ENCODE assay signal across 10 cellular contexts in the genomic region with DNA sequence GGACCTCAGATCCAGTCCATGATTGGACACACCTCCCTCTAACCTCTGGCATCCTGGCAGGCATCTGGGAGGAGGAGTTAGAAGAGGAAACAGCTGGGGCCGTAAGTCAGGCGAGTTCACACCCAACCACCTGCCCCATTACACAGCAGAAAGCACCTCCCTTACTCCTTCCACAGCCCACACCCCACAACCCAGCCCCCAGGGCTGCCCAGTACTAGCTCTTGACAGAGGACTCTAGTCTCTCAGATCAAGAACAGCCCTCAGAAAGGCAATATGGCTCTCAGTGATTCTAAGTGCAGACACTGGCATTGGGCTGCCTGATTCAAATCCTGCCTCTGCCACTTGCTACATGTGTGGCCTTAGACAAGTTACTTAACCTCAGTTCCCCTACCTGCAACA. TPM values are rescaled to one million over a fixed set of nuclear protein-coding genes. Genes with fewer than 3 reads are reported as not detected.
A peak's percentile ranks its signal among the peaks of the same experiment; 100 is the strongest.
DNase-seq lines count a peak whose midpoint lies in the region; ATAC-seq and TF ChIP-seq lines count a peak whose summit lies in the region.
"Had no signal": no experiment of that assay in that cellular context is flagged by ENCODE, and none has a peak within 500 bp of the region (broad histone marks: within the 10 kb centered on the region; RNA-seq: fewer than 3 reads in every experiment).

No MANE protein-coding gene starts in this region.

- H3K36me3 ChIP-seq in KMS-11 (ENCODE audit: insufficient read depth) (no peaks in the 10 kb centered on the region), thyroid gland (no peaks in the 10 kb centered on the region)

- H2AFZ ChIP-seq in KMS-11 (ENCODE audit: low read depth): peak overlapping the region; percentile 14; the same call in 1 of the 2 replicates

- peak; percentile 23 for ATAC-seq in activated CD4-positive, alpha-beta T cell treated with anti-CD3 and anti-CD28 coated beads for 36 hours
- ATAC-seq in stimulated activated effector memory CD8-positive, alpha-beta T cell treated with anti-CD3 and anti-CD28 coated beads, Interleukin-12 subunit alpha, Interleukin-12 subunit beta, amount 100 ng/mL, for 72 hours: peak; percentile 31
- ATAC-seq in GM18861 (IDR thresholded peaks at IDR 0.05; ENCODE audit: unreplicated experiment) (no peak), HG03280 (IDR thresholded peaks at IDR 0.05; ENCODE audit: unreplicated experiment) (no peak)

- no peaks in the 10 kb centered on the region for H3K9me3 ChIP-seq in thyroid gland

- H3K4me1 ChIP-seq in KMS-11 (ENCODE audit: low read depth, poor library complexity, severe bottlenecking) (peaks cover 16% of the 10 kb centered on the region), thyroid gland (no peaks in the 10 kb centered on the region)

- no peak overlapping the region for H3K4me3 Mint-ChIP-seq in activated CD4-positive, alpha-beta T cell treated with anti-CD3 and anti-CD28 coated beads for 36 hours
- no peak overlapping the region for H3K4me3 Mint-ChIP-seq in endothelial cell (ENCODE audit: unreplicated experiment)
- no peak overlapping the region for H3K4me3 Mint-ChIP-seq in stimulated activated effector memory CD8-positive, alpha-beta T cell treated with anti-CD3 and anti-CD28 coated beads, Interleukin-12 subunit alpha, Interleukin-12 subunit beta, amount 100 ng/mL, for 72 hours
- H3K4me3 Mint-ChIP-seq: CD4-positive, CD25-positive, alpha-beta regulatory T cell had no signal

- intact Hi-C loops in activated CD4-positive, alpha-beta T cell treated with anti-CD3 and anti-CD28 coated beads for 36 hours (cut with DNase I, micrococcal nuclease): no loop called here
- intact Hi-C loops in thyroid gland (cut with DNase I): no loop called here

- TF ChIP-seq POLR2A in thyroid gland (IDR thresholded peaks at IDR 0.05): no peak

- POLR2A ChIA-PET in activated CD4-positive, alpha-beta T cell treated with anti-CD3 and anti-CD28 coated beads for 36 hours (lab: Charles Lee): no interaction called here

- H3K27me3 ChIP-seq in KMS-11 (ENCODE audit: insufficient read depth, low read depth) (no peaks in the 10 kb centered on the region), thyroid gland (no peaks in the 10 kb centered on the region)

- no peak overlapping the region for H3K27ac Mint-ChIP-seq in activated CD4-positive, alpha-beta T cell treated with anti-CD3 and anti-CD28 coated beads for 36 hours
- no peak overlapping the region for H3K27ac Mint-ChIP-seq in endothelial cell (ENCODE audit: unreplicated experiment)
- H3K27ac Mint-ChIP-seq in stimulated activated effector memory CD8-positive, alpha-beta T cell treated with anti-CD3 and anti-CD28 coated beads, Interleukin-12 subunit alpha, Interleukin-12 subunit beta, amount 100 ng/mL, for 72 hours: no peak overlapping the region
- H3K27ac Mint-ChIP-seq: activated naive CD4-positive, alpha-beta T cell treated with anti-CD3 and anti-CD28 coated beads, Interleukin-2, amount 50 U/mL, for 72 hours had no signal

- no peaks in the 10 kb centered on the region for H3K36me3 Mint-ChIP-seq in activated CD4-positive, alpha-beta T cell treated with anti-CD3 and anti-CD28 coated beads for 36 hours (ENCODE audit: low read depth)
- H3K36me3 Mint-ChIP-seq in endothelial cell (ENCODE audit: low read depth, unreplicated experiment): no peaks in the 10 kb centered on the region
- H3K36me3 Mint-ChIP-seq in stimulated activated effector memory CD8-positive, alpha-beta T cell treated with anti-CD3 and anti-CD28 coated beads, Interleukin-12 subunit alpha, Interleukin-12 subunit beta, amount 100 ng/mL, for 72 hours: no peaks in the 10 kb centered on the region
- H3K36me3 Mint-ChIP-seq: activated naive CD4-positive, alpha-beta T cell treated with anti-CD3 and anti-CD28 coated beads, Interleukin-2, amount 50 U/mL, for 72 hours; CD4-positive, CD25-positive, alpha-beta regulatory T cell had no signal

- H3K27ac ChIP-seq in KMS-11 (peak overlapping the region; percentile 18; the same call in 1 of the 2 replicates), thyroid gland (no peak overlapping the region)

- H3K79me2 ChIP-seq in KMS-11 (ENCODE audit: insufficient read depth, low read depth): no peaks in the 10 kb centered on the region

- H4K20me1 ChIP-seq in KMS-11 (ENCODE audit: insufficient read depth): no peaks in the 10 kb centered on the region

- CTCF ChIA-PET in activated CD4-positive, alpha-beta T cell treated with anti-CD3 and anti-CD28 coated beads for 36 hours (lab: Charles Lee): no interaction called here

- no peak for TF ChIP-seq CTCF in KMS-11 (conservative IDR thresholded peaks at IDR 0.05; ENCODE audit: low read depth, low read length)
- TF ChIP-seq CTCF in endothelial cell (IDR thresholded peaks at IDR 0.05; ENCODE audit: unreplicated experiment): no peak
- TF ChIP-seq CTCF in thyroid gland (IDR thresholded peaks at IDR 0.05): no peak

- peak overlapping the region; percentile 16; the same call in 1 of the 2 replicates for H3K4me2 ChIP-seq in KMS-11

- 60% methylated on average over 2 of the region's 2 CpGs; no CpG with 5 or more reads in 1 of the 2 donors for WGBS in thyroid gland, 2 donors

- H3K4me3 ChIP-seq in KMS-11 (IDR thresholded peaks at IDR 0.05; ENCODE audit: insufficient read depth, low read depth, low read length): no peak overlapping the region
- no peak overlapping the region for H3K4me3 ChIP-seq in thyroid gland (replicated peaks in 1 of 3)

- DNase-seq in activated CD4-positive, alpha-beta T cell treated with anti-CD3 and anti-CD28 coated beads for 36 hours: no peak
- DNase-seq in activated CD4-positive, alpha-beta T cell treated with anti-CD3 and anti-CD28 coated beads for 1 hour: no peak
- peak; percentile 10 for DNase-seq in endothelial cell (ENCODE audit: low spot score)
- no peak for DNase-seq in stimulated activated effector memory CD8-positive, alpha-beta T cell treated with anti-CD3 and anti-CD28 coated beads, Interleukin-12 subunit alpha, Interleukin-12 subunit beta, amount 100 ng/mL, for 72 hours (ENCODE audit: low spot score in 2 of 2)
- DNase-seq in thyroid gland: no peak
- DNase-seq: CD4-positive, CD25-positive, alpha-beta regulatory T cell had no signal

- H3K9ac ChIP-seq in KMS-11: no peak overlapping the region

- no peaks in the 10 kb centered on the region for H3K27me3 Mint-ChIP-seq in activated CD4-positive, alpha-beta T cell treated with anti-CD3 and anti-CD28 coated beads for 36 hours
- peaks cover 6% of the 10 kb centered on the region for H3K27me3 Mint-ChIP-seq in endothelial cell (ENCODE audit: unreplicated experiment)
- H3K27me3 Mint-ChIP-seq: CD4-positive, CD25-positive, alpha-beta regulatory T cell had no signal

- H3K4me1 Mint-ChIP-seq in activated CD4-positive, alpha-beta T cell treated with anti-CD3 and anti-CD28 coated beads for 36 hours: peaks cover 8% of the 10 kb centered on the region
- peaks cover 10% of the 10 kb centered on the region for H3K4me1 Mint-ChIP-seq in endothelial cell (ENCODE audit: unreplicated experiment)
- peaks cover 12% of the 10 kb centered on the region for H3K4me1 Mint-ChIP-seq in stimulated activated effector memory CD8-positive, alpha-beta T cell treated with anti-CD3 and anti-CD28 coated beads, Interleukin-12 subunit alpha, Interleukin-12 subunit beta, amount 100 ng/mL, for 72 hours

- H3K9me3 Mint-ChIP-seq in activated CD4-positive, alpha-beta T cell treated with anti-CD3 and anti-CD28 coated beads for 36 hours (ENCODE audit: low read depth): no peaks in the 10 kb centered on the region
- no peaks in the 10 kb centered on the region for H3K9me3 Mint-ChIP-seq in endothelial cell (ENCODE audit: unreplicated experiment)
- H3K9me3 Mint-ChIP-seq in stimulated activated effector memory CD8-positive, alpha-beta T cell treated with anti-CD3 and anti-CD28 coated beads, Interleukin-12 subunit alpha, Interleukin-12 subunit beta, amount 100 ng/mL, for 72 hours: no peaks in the 10 kb centered on the region
- H3K9me3 Mint-ChIP-seq: activated naive CD4-positive, alpha-beta T cell treated with anti-CD3 and anti-CD28 coated beads, Interleukin-2, amount 50 U/mL, for 72 hours had no signal

RNA-seq across cellular contexts. Expression of gene KCNMA1, which starts 34.1 kb away (rescaled TPM):
- under 1 TPM in 1 of 2 experiments, not detected in 1; 0.18 TPM for total RNA-seq in activated CD4-positive, alpha-beta T cell treated with anti-CD3 and anti-CD28 coated beads for 36 hours
- total RNA-seq in endothelial cell (ENCODE audit: unreplicated experiment) (5.1 TPM), thyroid gland (1 to 10 TPM; 2.5 to 5.1 (median 3.6) TPM)
- total RNA-seq: activated naive CD4-positive, alpha-beta T cell treated with anti-CD3 and anti-CD28 coated beads, Interleukin-2, amount 50 U/mL, for 72 hours; CD4-positive, CD25-positive, alpha-beta regulatory T cell had no signal

Comparison
In these comparisons a context has a peak if more than half of its experiments do, and no peak if none do; other contexts are left out.
1. ATAC-seq: peak in activated CD4-positive, alpha-beta T cell treated with anti-CD3 and anti-CD28 coated beads for 36 hours (single experiment) and stimulated activated effector memory CD8-positive, alpha-beta T cell treated with anti-CD3 and anti-CD28 coated beads, Interleukin-12 subunit alpha, Interleukin-12 subunit beta, amount 100 ng/mL, for 72 hours (single experiment); none in GM18861 (single experiment) and HG03280 (single experiment).